Comparison of ENCODE assay signal across 8 cellular contexts in the genomic region with DNA sequence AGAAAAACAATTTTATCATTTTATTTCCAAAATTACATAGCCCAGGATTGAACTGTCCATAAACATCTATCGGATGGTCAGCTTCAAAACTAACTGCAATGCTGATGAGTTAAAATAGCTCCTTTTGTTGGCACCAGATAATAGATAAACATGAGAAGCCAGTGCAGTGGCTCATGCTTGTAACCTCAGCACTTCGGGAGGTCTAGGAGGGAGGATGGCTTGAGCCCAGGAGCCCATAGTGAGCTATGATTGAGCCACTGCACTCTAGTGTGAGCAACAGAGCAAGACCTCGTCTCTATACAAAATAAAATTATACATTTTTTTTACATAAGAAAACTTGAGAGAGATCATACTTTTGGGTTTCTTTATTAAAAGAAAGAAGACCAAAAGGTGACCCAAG. TPM values are rescaled to one million over a fixed set of nuclear protein-coding genes. Genes with fewer than 3 reads are reported as not detected.
DNase-seq lines count a peak whose midpoint lies in the region; ATAC-seq, FAIRE-seq and TF ChIP-seq lines count a peak whose summit lies in the region.

No MANE protein-coding gene starts in this region.

- TF ChIP-seq CTCF in RWPE1 (conservative IDR thresholded peaks at IDR 0.05; ENCODE audit: low read depth), result no peak
- no peak for TF ChIP-seq CTCF in pancreas (IDR thresholded peaks at IDR 0.05)

- CTCF ChIA-PET in RWPE1 (lab: Yijun Ruan, JAX), result interaction anchor here (0.8 to 1.1 kb wide), 3 partner anchors 8 to 92 kb away, joined by 3 to 7 read pairs (median 4); no protein-coding TSS in a partner anchor
- CTCF ChIA-PET in HEK293T (lab: Yijun Ruan, JAX), result interaction anchor here (1.4 kb wide), 1 partner anchor 49 kb away, joined by 5 read pairs; no protein-coding TSS in a partner anchor

- no peaks in the 10 kb centered on the region for H3K9me3 ChIP-seq in pancreas

- H3K36me3 ChIP-seq in pancreas, result no peaks in the 10 kb centered on the region

- DNase-seq in RWPE1 (ENCODE audit: low spot score) (no peak), fibroblast of gingiva (ENCODE audit: low read depth) (peak; percentile 65), pancreas (peak in 2 of 6 donors; percentile 22 to 29), HEK293T (ENCODE audit: extremely low spot score) (no peak), NCI-H2227 (lab: John Stamatoyannopoulos, UW; ENCODE audit: unreplicated experiment) (no peak)

- H3K27me3 ChIP-seq in pancreas, result no peaks in the 10 kb centered on the region

- peak overlapping the region in 1 of 4 donors; percentile 52 for H3K4me3 ChIP-seq in pancreas

- intact Hi-C loops in pancreas (cut with DNase I), result no loop called here

- peaks cover 33 to 43% (median 35%) of the 10 kb centered on the region in 3 donors for H3K4me1 ChIP-seq in pancreas

- 16% methylated on average over 3 of the region's 3 CpGs for WGBS in pancreas, 2 donors

- peak overlapping the region; percentile 91 for H3K27ac ChIP-seq in RWPE1
- peak overlapping the region; percentile 92 to 98 (median 97) for H3K27ac ChIP-seq in pancreas

- peak; percentile 17 for FAIRE-seq in pancreas (lab: Jason Lieb, UNC)

- ATAC-seq in GM19467 (IDR thresholded peaks at IDR 0.05; ENCODE audit: unreplicated experiment) (peak; percentile 24), pancreas (peak; percentile 7 to 24 (median 12)), GM21723 (IDR thresholded peaks at IDR 0.05; ENCODE audit: unreplicated experiment) (no peak), GM18520 (IDR thresholded peaks at IDR 0.05; ENCODE audit: unreplicated experiment) (no peak)

- POLR2A ChIA-PET in RWPE1 (lab: Yijun Ruan, JAX; ENCODE audit: low non-redundant PET), result interaction anchor here (0.5 to 0.6 kb wide), 2 partner anchors 54 to 90 kb away, joined by 3 read pairs; no protein-coding TSS in a partner anchor
- POLR2A ChIA-PET in HEK293T (lab: Yijun Ruan, JAX), result interaction anchor here (1.9 kb wide), 1 partner anchor 34 kb away, joined by 7 read pairs; no protein-coding TSS in a partner anchor

TF ChIP-seq in HEK293T, 16 proteins besides CTCF, POLR2A, EP300 and RAD21:
- TF ChIP-seq TARDBP (IDR thresholded peaks at IDR 0.05) (no peak), ELF4 (IDR thresholded peaks at IDR 0.05) (no peak), NFRKB (IDR thresholded peaks at IDR 0.05) (no peak), FOXK2 (IDR thresholded peaks at IDR 0.05) (no peak), CTBP1 (IDR thresholded peaks at IDR 0.05; ENCODE audit: borderline replicate concordance) (no peak), L3MBTL2 (conservative IDR thresholded peaks at IDR 0.05) (no peak), ZNF384 (IDR thresholded peaks at IDR 0.05) (no peak), ARNT (IDR thresholded peaks at IDR 0.05) (no peak), SP1 (IDR thresholded peaks at IDR 0.05) (no peak), HDGF (IDR thresholded peaks at IDR 0.05; ENCODE audit: borderline replicate concordance) (no peak), SUZ12 (IDR thresholded peaks at IDR 0.05) (no peak), FOXM1 (IDR thresholded peaks at IDR 0.05; ENCODE audit: borderline replicate concordance) (no peak), LEF1 (IDR thresholded peaks at IDR 0.05; ENCODE audit: borderline replicate concordance) (no peak)
- TF ChIP-seq, protein P1, sequence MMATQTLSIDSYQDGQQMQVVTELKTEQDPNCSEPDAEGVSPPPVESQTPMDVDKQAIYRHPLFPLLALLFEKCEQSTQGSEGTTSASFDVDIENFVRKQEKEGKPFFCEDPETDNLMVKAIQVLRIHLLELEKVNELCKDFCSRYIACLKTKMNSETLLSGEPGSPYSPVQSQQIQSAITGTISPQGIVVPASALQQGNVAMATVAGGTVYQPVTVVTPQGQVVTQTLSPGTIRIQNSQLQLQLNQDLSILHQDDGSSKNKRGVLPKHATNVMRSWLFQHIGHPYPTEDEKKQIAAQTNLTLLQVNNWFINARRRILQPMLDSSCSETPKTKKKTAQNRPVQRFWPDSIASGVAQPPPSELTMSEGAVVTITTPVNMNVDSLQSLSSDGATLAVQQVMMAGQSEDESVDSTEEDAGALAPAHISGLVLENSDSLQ (IDR thresholded peaks at IDR 0.05), result no peak

RNA-seq across cellular contexts. Expression of a gene that starts 34.6 kb away (rescaled TPM):
- 100 to 1,000 TPM; 140 to 286 (median 208) TPM for total RNA-seq in pancreas
- polyA plus RNA-seq in pancreas, result 100 to 1,000 TPM in 1 of 2 donors, 10 to 100 TPM in 1; 93.5 to 130 TPM

RNA-seq across cellular contexts. Expression of a gene that starts 38.6 kb away (rescaled TPM):
- 10 to 100 TPM; 20.7 to 30.4 (median 24.8) TPM for total RNA-seq in pancreas
- 10 to 100 TPM; 24.8 to 43.2 TPM for polyA plus RNA-seq in pancreas

Comparison
In these comparisons a context has a peak if more than half of its experiments do, and no peak if none do; other contexts are left out.
1. ATAC-seq: peak in GM19467 (single experiment) and pancreas (4 of 4); none in GM21723 (single experiment) and GM18520 (single experiment).